Comparison of ENCODE assay signal across 8 cellular contexts in genomic region chr2:199851499-199851816, GRCh38. TPM values are rescaled to one million over a fixed set of nuclear protein-coding genes. Genes with fewer than 3 reads are reported as not detected.
DNase-seq lines count a peak whose midpoint lies in the region; ATAC-seq, FAIRE-seq and TF ChIP-seq lines count a peak whose summit lies in the region.

No MANE protein-coding gene starts in this region.

- peak overlapping the region; percentile 59 for H3K27ac Mint-ChIP-seq in mesothelial cell of epicardium

- no peaks in the 10 kb centered on the region for H3K36me3 Mint-ChIP-seq in mesothelial cell of epicardium

- no peak for ATAC-seq in GM19035 (IDR thresholded peaks at IDR 0.05; ENCODE audit: unreplicated experiment)

- no peaks in the 10 kb centered on the region for H3K36me3 ChIP-seq in bronchial epithelial cell (ENCODE audit: control insufficient read depth, insufficient read depth, low read length)

- FAIRE-seq in bronchial epithelial cell (lab: Jason Lieb, UNC), result no peak

- DNase-seq in HFF-Myc (ENCODE audit: extremely low read depth, low read depth) (no peak), bronchial epithelial cell (ENCODE audit: low read depth) (no peak), mesothelial cell of epicardium (ENCODE audit: low spot score in 2 of 2, unreplicated experiment in 2 of 2) (no peak), COLO829 (ENCODE audit: low spot score) (no peak), posterior vena cava (ENCODE audit: low spot score) (no peak)
- no peak for DNase-seq in central memory CD4-positive, alpha-beta T cell

- peaks cover 71% of the 10 kb centered on the region for H3K27me3 Mint-ChIP-seq in mesothelial cell of epicardium (ENCODE audit: low read depth)

- TF ChIP-seq CTCF in 22Rv1 (IDR thresholded peaks at IDR 0.05) (no peak; the same call in 1 of the 2 replicates), HFF-Myc (IDR thresholded peaks at IDR 0.05; ENCODE audit: low read depth, low read length, missing control alignments) (no peak), bronchial epithelial cell (IDR thresholded peaks at IDR 0.05; ENCODE audit: insufficient read depth, low read length, severe bottlenecking) (no peak), mesothelial cell of epicardium (IDR thresholded peaks at IDR 0.05; ENCODE audit: unreplicated experiment) (no peak)

- peaks cover 9% of the 10 kb centered on the region for H3K4me1 Mint-ChIP-seq in mesothelial cell of epicardium

- peaks cover 7% of the 10 kb centered on the region for H3K27me3 ChIP-seq in bronchial epithelial cell (ENCODE audit: control insufficient read depth, insufficient read depth, low read length)

- intact Hi-C loops in posterior vena cava (cut with DNase I), result no loop called here

- H3K27ac ChIP-seq in 22Rv1, result peak overlapping the region; percentile 44

- H3K4me3 Mint-ChIP-seq in mesothelial cell of epicardium, result peak overlapping the region; percentile 84

- H3K4me3 ChIP-seq in HFF-Myc (replicated peaks; ENCODE audit: low read depth, low read length) (peak overlapping the region; percentile 50), bronchial epithelial cell (ENCODE audit: low read depth, low read length) (peak overlapping the region; percentile 60)

- H3K9me3 Mint-ChIP-seq in mesothelial cell of epicardium, result no peaks in the 10 kb centered on the region

RNA-seq across cellular contexts. Expression of gene FTCDNL1, which starts 0.5 kb away (rescaled TPM):
- total RNA-seq in bronchial epithelial cell (0.53 and 1.0 TPM in 2 replicates), mesothelial cell of epicardium (1.5 to 2.1 TPM (median 1.5 TPM) in 3 replicates), posterior vena cava (1 to 10 TPM; 1.1 to 1.6 TPM)

RNA-seq across cellular contexts. Expression of gene C2orf69, which starts 59.6 kb away (rescaled TPM):
- total RNA-seq in bronchial epithelial cell (10.2 and 10.3 TPM in 2 replicates), mesothelial cell of epicardium (10.5 to 10.8 TPM (median 10.5 TPM) in 3 replicates), posterior vena cava (10 to 100 TPM; 13.5 to 16.5 TPM)
